In genomic region chr9:83062011-83062652, GRCh38 we compare ENCODE assay signal across 8 cellular contexts.
A peak's percentile ranks its signal among the peaks of the same experiment; 100 is the strongest.
DNase-seq lines count a peak whose midpoint lies in the region; ATAC-seq and TF ChIP-seq lines count a peak whose summit lies in the region.

No MANE protein-coding gene starts in this region.

- no peak for TF ChIP-seq POLR2A in GM18505 (IDR thresholded peaks at IDR 0.05; ENCODE audit: borderline replicate concordance, extremely low read depth, insufficient read depth, insufficient read length)

- DNase-seq in NCI-H748 treated with DMSO at 0.1 percent for 48 hours (lab: John Stamatoyannopoulos, UW) (peak; percentile 13), glomerular visceral epithelial cell (ENCODE audit: extremely low spot score) (peak; percentile 82), retinal pigment epithelial cell (ENCODE audit: low read depth) (no peak), HCEC 1CT (no peak)
- no peak for DNase-seq in effector CD4-positive, alpha-beta T cell

- H3K4me3 ChIP-seq in retinal pigment epithelial cell (ENCODE audit: low read length), result peak overlapping the region; percentile 68

- no peaks in the 10 kb centered on the region for H3K9me3 ChIP-seq in ES-I3 (ENCODE audit: control insufficient read depth, insufficient read depth, low read length)

- peak overlapping the region; percentile 53 for H3K9ac ChIP-seq in ES-I3 (ENCODE audit: low read depth, low read length)

- no peaks in the 10 kb centered on the region for H3K36me3 ChIP-seq in ES-I3 (ENCODE audit: insufficient read depth, low read length)

- no peaks in the 10 kb centered on the region for H3K4me1 ChIP-seq in ES-I3 (ENCODE audit: insufficient read depth, low read length)

- ATAC-seq in GM18505 (IDR thresholded peaks at IDR 0.05; ENCODE audit: unreplicated experiment) (no peak), GM18868 (IDR thresholded peaks at IDR 0.05; ENCODE audit: unreplicated experiment) (no peak)

- no peak for TF ChIP-seq CTCF in retinal pigment epithelial cell (conservative IDR thresholded peaks at IDR 0.05; ENCODE audit: low read depth, low read length)

Comparison
In these comparisons a context has a peak if more than half of its experiments do, and no peak if none do; other contexts are left out.
1. DNase-seq: peak in NCI-H748 treated with DMSO at 0.1 percent for 48 hours (single experiment) and glomerular visceral epithelial cell (single experiment); none in retinal pigment epithelial cell (single experiment), effector CD4-positive, alpha-beta T cell (single experiment) and HCEC 1CT (single experiment).